Comparison of ENCODE assay signal across 8 cellular contexts in the genomic region with DNA sequence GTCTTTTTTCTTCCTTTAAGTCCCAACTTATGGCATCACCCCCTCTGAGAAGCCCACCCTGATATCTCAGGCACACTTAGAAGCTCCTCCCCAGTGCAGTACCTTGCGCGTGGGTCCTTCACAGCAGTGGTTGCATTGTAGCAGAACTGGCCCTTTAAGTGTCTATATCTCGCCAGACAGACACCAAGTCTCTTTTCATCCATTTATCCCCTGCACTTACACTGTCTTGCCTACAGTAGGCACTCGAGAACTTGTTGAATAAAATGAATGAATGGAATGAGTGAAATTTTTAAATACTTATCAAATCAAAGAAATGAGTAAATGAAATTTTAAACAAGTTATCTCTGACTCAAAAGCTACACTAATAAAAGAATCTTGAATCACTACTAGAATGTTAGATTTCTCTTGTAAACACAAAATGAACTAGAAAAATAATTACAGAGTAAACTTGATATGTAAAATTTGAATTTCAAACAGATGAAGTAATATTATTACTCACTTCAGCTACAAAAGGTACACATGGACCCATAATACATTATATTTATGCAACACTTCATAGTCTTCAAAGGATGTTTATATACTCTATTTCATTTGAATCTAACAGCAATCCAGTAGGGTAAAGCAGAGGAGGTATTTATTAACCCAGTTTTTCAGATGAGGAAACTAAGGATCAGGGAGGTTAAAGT. TPM values are rescaled to one million over a fixed set of nuclear protein-coding genes. Genes with fewer than 3 reads are reported as not detected.
A peak's percentile ranks its signal among the peaks of the same experiment; 100 is the strongest.
DNase-seq lines count a peak whose midpoint lies in the region; ATAC-seq, FAIRE-seq and TF ChIP-seq lines count a peak whose summit lies in the region.

No MANE protein-coding gene starts in this region.

- no peak for FAIRE-seq in GM12878 (lab: Jason Lieb, UNC)

- POLR2A ChIA-PET in GM12878 (lab: Charles Lee) = no interaction called here

- CTCF ChIA-PET in GM12878 (lab: Yijun Ruan, JAX) = interaction anchor here (0.6 to 1.3 kb wide), 2 partner anchors 584 to 1190 kb away, joined by 3 read pairs; no protein-coding TSS in a partner anchor

- TF ChIP-seq POLR2A in GM12878 (IDR thresholded peaks at IDR 0.05; ENCODE audit: low read depth, low read length) = no peak
- no peak for TF ChIP-seq POLR2A in ovary (IDR thresholded peaks at IDR 0.05)

- 28% methylated on average over 4 of the region's 4 CpGs for WGBS in GM12878 (ENCODE audit: insufficient coverage, insufficient replicate concordance, low lambda C conversion rate, missing lambda C conversion rate)
- WGBS in ovary, 3 donors = 53 to 56% (median 54%) methylated on average over 4 of the region's 4 CpGs

- RAD21 ChIA-PET in GM12878 (lab: Charles Lee; ENCODE audit: unreplicated experiment) = no interaction called here

- H3K4me3 Mint-ChIP-seq in naive B cell = no peak overlapping the region

- no peaks in the 10 kb centered on the region for H3K36me3 Mint-ChIP-seq in naive B cell

- in situ Hi-C loops in GM12878 (cut with MboI) = no loop called here

- TF ChIP-seq EP300 in GM12878 (IDR thresholded peaks at IDR 0.05; ENCODE audit: borderline replicate concordance in 1 of 2, control insufficient read depth in 1 of 2, low read depth in 2 of 2, low read length in 2 of 2) (no peak), ovary (IDR thresholded peaks at IDR 0.05) (no peak)

- SMC1A ChIA-PET in GM12878 (lab: Charles Lee; ENCODE audit: uncharacterized antibody, unreplicated experiment) = no interaction called here

- H3K27ac ChIP-seq in GM12878 (ENCODE audit: control insufficient read depth, insufficient read depth) (no peak overlapping the region), ovary (no peak overlapping the region)

- H3K79me2 ChIP-seq in GM12878 (ENCODE audit: control insufficient read depth, insufficient read depth, low read length) = no peaks in the 10 kb centered on the region

- DNase-seq in EL (peak; percentile 32), HT1080 (ENCODE audit: low read depth) (peak; percentile 39), GM12878 (ENCODE audit: low read depth, low spot score) (no peak), naive B cell (peak; percentile 1), ovary (no peak), NCI-H2107 (lab: John Stamatoyannopoulos, UW) (no peak)
- DNase-seq in activated CD4-positive, alpha-beta T cell treated with anti-CD3 and anti-CD28 coated beads, Interleukin-2, amount 50 U/mL, for 4 hours = no peak
- DNase-seq in activated naive CD4-positive, alpha-beta T cell treated with Interleukin-2 at 50 U/mL for 16 hours = no peak

- H3K27ac Mint-ChIP-seq in naive B cell = no peak overlapping the region

- BruUV-seq in GM12878 (replicated peaks; lab: Mats Ljungman, UMichigan) = no TSS peak

- intact Hi-C loops in GM12878 (cut with micrococcal nuclease; ENCODE audit: unreplicated experiment) (no loop called here), ovary (cut with DNase I) (no loop called here)

- no peaks in the 10 kb centered on the region for H4K20me1 ChIP-seq in GM12878 (ENCODE audit: control insufficient read depth, insufficient read depth)

- H3K4me3 ChIP-seq in GM12878 (no peak overlapping the region), ovary (no peak overlapping the region)

- TF ChIP-seq CTCF in GM12878 (IDR thresholded peaks at IDR 0.05 in 2 of 3, conservative IDR thresholded peaks at IDR 0.05 in 1 of 3; ENCODE audit: control insufficient read depth in 2 of 3, extremely low read depth in 1 of 3, insufficient read depth in 1 of 3, low read depth in 3 of 3, low read length in 3 of 3) (peak; percentile 62 to 77 (median 76)), ovary (IDR thresholded peaks at IDR 0.05) (no peak)

- H3K27me3 Mint-ChIP-seq in naive B cell = peaks cover 3 to 8% (median 4%) of the 10 kb centered on the region in 3 donors

- ATAC-seq in GM12878 = peak; percentile 87
- ATAC-seq in naive B cell (ENCODE audit: low read depth in 2 of 2) = peak in 1 of 2 donors; percentile 49

- H3K9ac ChIP-seq in GM12878 (ENCODE audit: control insufficient read depth, insufficient read depth, low read length) = no peak overlapping the region

- H3K4me1 Mint-ChIP-seq in naive B cell = no peaks in the 10 kb centered on the region

- H3K4me1 ChIP-seq in GM12878 (ENCODE audit: control insufficient read depth, insufficient read depth, low read length) = no peaks in the 10 kb centered on the region
- H3K4me1 ChIP-seq in ovary (ENCODE audit: insufficient read depth) = no peaks in the 10 kb centered on the region

- no peak overlapping the region for H3K4me2 ChIP-seq in GM12878 (ENCODE audit: control insufficient read depth, insufficient read depth)

- no peaks in the 10 kb centered on the region for H3K27me3 ChIP-seq in GM12878 (replicated peaks in 1 of 2; ENCODE audit: control insufficient read depth in 2 of 2, insufficient read depth in 2 of 2, low read length in 1 of 2)
- H3K27me3 ChIP-seq in ovary = no peaks in the 10 kb centered on the region

- H3K9me3 Mint-ChIP-seq in naive B cell = peaks cover 0 to 2% (median 0%) of the 10 kb centered on the region in 7 donors

- no peak overlapping the region for H2AFZ ChIP-seq in GM12878 (ENCODE audit: control insufficient read depth, low read depth, low read length)

- no peaks in the 10 kb centered on the region for H3K36me3 ChIP-seq in GM12878 (ENCODE audit: control insufficient read depth in 2 of 2, insufficient read depth in 2 of 2, low read length in 1 of 2)
- H3K36me3 ChIP-seq in ovary = no peaks in the 10 kb centered on the region

- H3K9me3 ChIP-seq in GM12878 (replicated peaks; ENCODE audit: control insufficient read depth, insufficient read depth, low read length) (no peaks in the 10 kb centered on the region), ovary (no peaks in the 10 kb centered on the region)

- peak; percentile 62 for TF ChIP-seq RAD21 in GM12878 (IDR thresholded peaks at IDR 0.05; ENCODE audit: insufficient read depth, low read depth, low read length)

TF ChIP-seq in GM12878, 131 proteins besides CTCF, POLR2A, EP300 and RAD21 (continues in another document):
- TF ChIP-seq SMC3 (IDR thresholded peaks at IDR 0.05; ENCODE audit: borderline replicate concordance, low read length) (peak; percentile 30; the same call in 1 of the 2 replicates), ZNF217 (IDR thresholded peaks at IDR 0.05) (no peak), BRCA1 (IDR thresholded peaks at IDR 0.05; ENCODE audit: low read depth, low read length) (no peak), RAD51 (IDR thresholded peaks at IDR 0.05) (no peak), BACH1 (IDR thresholded peaks at IDR 0.05; ENCODE audit: borderline replicate concordance) (no peak), RUNX3 (IDR thresholded peaks at IDR 0.05; ENCODE audit: low read length) (no peak), CBX5 (IDR thresholded peaks at IDR 0.05; ENCODE audit: low read depth) (no peak), ZNF24 (IDR thresholded peaks at IDR 0.05) (peak; percentile 77), EED (IDR thresholded peaks at IDR 0.05; ENCODE audit: low read depth) (no peak), KDM1A (IDR thresholded peaks at IDR 0.05; ENCODE audit: borderline replicate concordance) (no peak), ETV6 (conservative IDR thresholded peaks at IDR 0.05 in 1 of 2, IDR thresholded peaks at IDR 0.05 in 1 of 2; ENCODE audit: borderline replicate concordance in 1 of 2, low read depth in 1 of 2) (no peak), POU2F2 (IDR thresholded peaks at IDR 0.05; ENCODE audit: borderline replicate concordance, low read depth, low read length) (no peak)
- TF ChIP-seq, protein P1, sequence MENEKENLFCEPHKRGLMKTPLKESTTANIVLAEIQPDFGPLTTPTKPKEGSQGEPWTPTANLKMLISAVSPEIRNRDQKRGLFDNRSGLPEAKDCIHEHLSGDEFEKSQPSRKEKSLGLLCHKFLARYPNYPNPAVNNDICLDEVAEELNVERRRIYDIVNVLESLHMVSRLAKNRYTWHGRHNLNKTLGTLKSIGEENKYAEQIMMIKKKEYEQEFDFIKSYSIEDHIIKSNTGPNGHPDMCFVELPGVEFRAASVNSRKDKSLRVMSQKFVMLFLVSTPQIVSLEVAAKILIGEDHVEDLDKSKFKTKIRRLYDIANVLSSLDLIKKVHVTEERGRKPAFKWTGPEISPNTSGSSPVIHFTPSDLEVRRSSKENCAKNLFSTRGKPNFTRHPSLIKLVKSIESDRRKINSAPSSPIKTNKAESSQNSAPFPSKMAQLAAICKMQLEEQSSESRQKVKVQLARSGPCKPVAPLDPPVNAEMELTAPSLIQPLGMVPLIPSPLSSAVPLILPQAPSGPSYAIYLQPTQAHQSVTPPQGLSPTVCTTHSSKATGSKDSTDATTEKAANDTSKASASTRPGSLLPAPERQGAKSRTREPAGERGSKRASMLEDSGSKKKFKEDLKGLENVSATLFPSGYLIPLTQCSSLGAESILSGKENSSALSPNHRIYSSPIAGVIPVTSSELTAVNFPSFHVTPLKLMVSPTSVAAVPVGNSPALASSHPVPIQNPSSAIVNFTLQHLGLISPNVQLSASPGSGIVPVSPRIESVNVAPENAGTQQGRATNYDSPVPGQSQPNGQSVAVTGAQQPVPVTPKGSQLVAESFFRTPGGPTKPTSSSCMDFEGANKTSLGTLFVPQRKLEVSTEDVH (IDR thresholded peaks at IDR 0.05; ENCODE audit: low read depth, partially characterized antibody) = no peak

RNA-seq across cellular contexts. Expression of a gene that starts 54.7 kb away (rescaled TPM):
- 21.4 and 28.6 TPM in 2 replicates for total RNA-seq in HT1080 (2014; rRNA removed; shearing (Covaris generic))
- polyA plus RNA-seq in HT1080 (2015; cell fraction: cytosol; rRNA removed) = 18.7 and 24.4 TPM in 2 replicates
- 19.8 and 23.5 TPM in 2 replicates for polyA plus RNA-seq in HT1080 (2015; cell fraction: nucleus; rRNA removed)
- total RNA-seq in GM12878 (2013; cell fraction: nucleolus; rRNA removed) = 142 and 145 TPM in 2 replicates
- 15.0 and 20.5 TPM in 2 replicates for total RNA-seq in GM12878 (2014; rRNA removed)
- total RNA-seq in GM12878 (2014; rRNA removed; fragmentation: Illumina TruSeq; extraction: Trizol) = 22.6 and 23.0 TPM in 2 replicates
- 20.6 and 21.3 TPM in 2 replicates for total RNA-seq in GM12878 (2021)
- 4.4 TPM for polyA plus RNA-seq in GM12878 (2011; ENCODE audit: low read depth)
- 23.6 and 28.6 TPM in 2 replicates for polyA plus RNA-seq in GM12878 (2011; rRNA removed)
- polyA plus RNA-seq in GM12878 (2011; cell fraction: cytosol; rRNA removed) = 8.2 and 9.4 TPM in 2 replicates
- polyA plus RNA-seq in GM12878 (2011; cell fraction: nucleus; rRNA removed) = 18.7 and 20.5 TPM in 2 replicates
- polyA plus RNA-seq in GM12878 (2012) = 8.9 and 9.4 TPM in 2 replicates
- 14.9 and 19.2 TPM in 2 replicates for polyA plus RNA-seq in GM12878 (2014; fragmentation: Illumina TruSeq; extraction: Trizol)
- polyA plus RNA-seq in GM12878 (2014; fragmentation: Nextera tagmentation; extraction: Ambion mirVana) = 1 to 10 TPM; 2.8 to 3.2 TPM
- 7.2 and 9.0 TPM in 2 replicates for polyA plus RNA-seq in GM12878 (2014; rRNA removed)
- polyA plus RNA-seq in GM12878 (2016; fragmentation: Nextera tagmentation; extraction: Ambion mirVana) = 10 to 100 TPM; 17.0 to 21.9 TPM
- polyA minus RNA-seq in GM12878 (2011; rRNA and poly(A)+ RNA removed) = 43.7 and 53.9 TPM in 2 replicates
- 7.8 and 9.9 TPM in 2 replicates for polyA minus RNA-seq in GM12878 (2011; cell fraction: cytosol; rRNA and poly(A)+ RNA removed)
- 36.4 and 51.0 TPM in 2 replicates for polyA minus RNA-seq in GM12878 (2011; cell fraction: nucleus; rRNA and poly(A)+ RNA removed)
- polyA plus RNA-seq in naive B cell (ENCODE audit: low read depth in 6 of 6) = 10 to 100 TPM in 5 of 6 donors, 1 to 10 TPM in 1; 8.3 to 26.6 (median 21.5) TPM
- total RNA-seq in ovary = 10 to 100 TPM; 25.9 to 59.9 (median 48.1) TPM
- polyA plus RNA-seq in ovary = 10 to 100 TPM in 1 of 2 donors, 1 to 10 TPM in 1; 9.3 to 20.8 TPM

Comparison
In these comparisons a context has a peak if more than half of its experiments do, and no peak if none do; other contexts are left out.
1. DNase-seq: peak in EL (single experiment), HT1080 (single experiment) and naive B cell (single experiment); none in GM12878 (single experiment), ovary (0 of 5), activated CD4-positive, alpha-beta T cell treated with anti-CD3 and anti-CD28 coated beads, Interleukin-2, amount 50 U/mL, for 4 hours (0 of 2), activated naive CD4-positive, alpha-beta T cell treated with Interleukin-2 at 50 U/mL for 16 hours (single experiment) and NCI-H2107 (single experiment).
2. CTCF ChIP-seq: peak in GM12878 (3 of 3); none in ovary (0 of 3).